In the genomic region with DNA sequence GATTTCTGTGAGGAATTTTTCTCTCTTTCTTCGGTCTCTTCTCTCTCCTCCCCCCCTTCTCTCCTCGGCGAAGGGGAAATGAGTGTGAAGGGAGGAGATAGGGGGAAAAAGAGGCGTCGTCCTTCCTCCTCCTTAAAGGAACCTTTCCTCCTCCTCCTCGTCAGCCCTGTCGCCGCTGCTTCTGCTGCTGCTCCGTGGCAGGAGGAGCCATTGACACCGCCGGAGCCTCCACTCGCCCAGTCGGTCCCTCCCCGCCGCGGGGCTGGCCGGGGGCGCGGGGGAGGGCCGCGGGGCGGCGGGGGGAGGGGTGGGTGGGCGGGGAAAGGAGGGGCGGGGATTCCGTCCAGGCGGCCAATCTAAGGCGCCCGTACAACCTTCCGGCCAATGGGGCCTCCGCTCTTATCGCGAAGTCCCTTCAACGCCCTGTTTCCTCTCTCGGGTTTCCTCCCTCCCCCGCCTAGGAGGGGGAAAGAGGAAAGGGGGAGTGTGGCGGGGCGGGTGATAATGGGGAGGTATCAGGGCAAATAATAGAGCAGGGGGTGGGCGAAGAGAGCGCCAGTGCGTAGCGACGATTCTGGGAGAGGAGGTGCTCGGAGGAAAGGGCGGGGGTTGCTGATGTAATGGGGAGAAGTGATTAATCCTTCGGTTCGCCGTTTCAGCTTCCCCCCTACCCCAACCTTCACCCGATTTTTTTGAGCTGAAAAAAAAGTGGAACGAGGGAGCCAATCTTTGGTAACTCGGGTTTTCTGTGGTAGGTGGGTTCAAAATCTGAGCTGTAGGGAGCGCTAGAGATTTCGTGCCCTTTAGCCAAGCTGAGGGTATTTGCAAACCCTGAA, we compare ENCODE assay signal across 8 cellular contexts. TPM values are rescaled to one million over a fixed set of nuclear protein-coding genes. Genes with fewer than 3 reads are reported as not detected.
DNase-seq lines count a peak whose midpoint lies in the region; ATAC-seq and TF ChIP-seq lines count a peak whose summit lies in the region.

A gene (minus strand): TSS at position 238 of the 836 bp plus-strand sequence. CDS start 778 bp downstream, outside the sequence.

- H3K9me3 ChIP-seq in mononuclear cell (ENCODE audit: low read depth, low read length), result no peaks in the 10 kb centered on the region

- DNase-seq in DMS153 treated with DMSO at 0.1 percent for 48 hours (lab: John Stamatoyannopoulos, UW; ENCODE audit: unreplicated experiment), result peak; percentile 92
- DNase-seq in OCI-M1 (lab: John Stamatoyannopoulos, UW), result peak; percentile 98
- DNase-seq in activated T-cell treated with anti-CD3 and anti-CD28 coated beads for 24 hours (ENCODE audit: low read depth), result peak; percentile 93
- peak; percentile 99 for DNase-seq in epithelial cell of esophagus (ENCODE audit: low read depth)
- peak; percentile 89 to 91 for DNase-seq in stimulated activated CD8-positive, alpha-beta memory T cell treated with anti-CD3 and anti-CD28 coated beads, Interleukin-4, amount 100 ng/mL, for 1 hour (ENCODE audit: low read depth in 2 of 2, low spot score in 1 of 2)

- H3K9me3 Mint-ChIP-seq in IgD-negative memory B cell, result no peaks in the 10 kb centered on the region

- peak; percentile 84 for ATAC-seq in GM21529 (IDR thresholded peaks at IDR 0.05; ENCODE audit: unreplicated experiment)

- peak; percentile 62 for TF ChIP-seq CTCF in epithelial cell of esophagus (IDR thresholded peaks at IDR 0.05; ENCODE audit: insufficient read depth, low read depth, low read length, missing control alignments)

- H3K4me1 Mint-ChIP-seq in IgD-negative memory B cell, result peaks cover 24 to 35% (median 26%) of the 10 kb centered on the region in 3 donors

- H3K4me1 ChIP-seq in mononuclear cell (ENCODE audit: insufficient read depth, low read length), result peaks cover 21% of the 10 kb centered on the region

- H3K27me3 Mint-ChIP-seq in IgD-negative memory B cell, result no peaks in the 10 kb centered on the region

- no peaks in the 10 kb centered on the region for H3K36me3 Mint-ChIP-seq in IgD-negative memory B cell

- peak within 1 kb of the TSS; percentile 94 to 99 (median 97) for H3K4me3 Mint-ChIP-seq in IgD-negative memory B cell

- H3K4me3 ChIP-seq in epithelial cell of esophagus (ENCODE audit: low read length) (peak within 1 kb of the TSS; percentile 74), mononuclear cell (ENCODE audit: low read length) (peak within 1 kb of the TSS; percentile 87)

- H3K27me3 ChIP-seq in mononuclear cell (ENCODE audit: insufficient read depth, low read length), result no peaks in the 10 kb centered on the region

- peak within 1 kb of the TSS; percentile 93 to 99 (median 98) for H3K27ac Mint-ChIP-seq in IgD-negative memory B cell

RNA-seq across cellular contexts. Expression of the gene that starts here (rescaled TPM):
- 10.2 TPM for polyA plus RNA-seq in IgD-negative memory B cell
- 121 TPM for total RNA-seq in mononuclear cell

Comparison
In these comparisons a context has a peak if more than half of its experiments do, and no peak if none do; other contexts are left out.
1. Peak in every context shown above with its lines: DNase-seq, ATAC-seq and H3K4me3 ChIP-seq.